19 cellular contexts compared by ENCODE assay signal in the genomic region with DNA sequence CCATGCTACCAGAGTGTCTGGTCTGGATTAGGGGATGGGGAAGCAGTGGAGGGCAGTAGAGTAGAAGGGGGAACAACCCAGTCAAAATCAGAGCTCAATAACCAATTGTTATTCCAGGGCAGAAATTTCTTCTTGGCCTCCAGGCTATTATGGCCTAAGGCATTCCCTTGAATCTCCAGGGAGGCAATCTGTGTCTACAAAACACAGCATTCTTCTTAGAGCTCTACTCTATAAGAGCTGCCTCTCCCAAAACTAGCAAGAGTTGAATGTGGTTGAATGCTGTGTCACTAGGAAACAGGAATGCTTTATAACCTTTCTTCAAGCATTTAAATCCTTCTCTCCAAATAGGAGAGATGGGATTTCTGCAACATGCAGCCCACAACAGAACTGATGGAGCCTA.
DNase-seq lines count a peak whose midpoint lies in the region; TF ChIP-seq lines count a peak whose summit lies in the region.
"Had no signal": no experiment of that assay in that cellular context is flagged by ENCODE, and none has a peak within 500 bp of the region (broad histone marks: within the 10 kb centered on the region; RNA-seq: fewer than 3 reads in every experiment).

No MANE protein-coding gene starts in this region.

- no peak for TF ChIP-seq POLR2A in Peyer's patch (IDR thresholded peaks at IDR 0.05)

- H4K91ac ChIP-seq in trophoblast cell (ENCODE audit: low read depth, low read length), result peak overlapping the region; percentile 20

- H3K9ac ChIP-seq in adipocyte (ENCODE audit: low read length) (no peak overlapping the region), trophoblast cell (ENCODE audit: low read length) (no peak overlapping the region)

- TF ChIP-seq CTCF in Peyer's patch (IDR thresholded peaks at IDR 0.05), result no peak
- TF ChIP-seq CTCF in ascending aorta (IDR thresholded peaks at IDR 0.05), result no peak

- intact Hi-C loops in ascending aorta (cut with DNase I), result no loop called here

- H2AFZ ChIP-seq in trophoblast cell (ENCODE audit: insufficient read depth, low read length, poor library complexity), result no peak overlapping the region

- DNase-seq in AG08395 (ENCODE audit: low spot score) (peak; percentile 15), adipocyte (ENCODE audit: low read depth) (peak; percentile 42), fibroblast of gingiva (ENCODE audit: low read depth) (peak; percentile 30), trophoblast cell (peak; percentile 34 to 87), Peyer's patch (no peak), ascending aorta (ENCODE audit: low spot score in 2 of 2) (no peak), mesenteric fat pad (ENCODE audit: low spot score) (no peak), NCI-H2107 (lab: John Stamatoyannopoulos, UW) (no peak)
- DNase-seq: AML-193; Caco-2; DMS53; H9; NCI-H187; NCI-H2171; NCI-H446; NCI-H69; NK-92 treated with Interleukin-12 subunit alpha and Interleukin-12 subunit beta, amount 100 ng/mL, for 24 hours; SIG-M5 had no signal

- no peak overlapping the region for H3K23ac ChIP-seq in trophoblast cell (ENCODE audit: low read length)

- H2BK5ac ChIP-seq in trophoblast cell (ENCODE audit: low read depth, low read length, poor library complexity), result no peak overlapping the region

- H3K27ac ChIP-seq in trophoblast cell (ENCODE audit: low read depth, low read length) (no peak overlapping the region), Peyer's patch (no peak overlapping the region), ascending aorta (no peak overlapping the region)
- H3K27ac ChIP-seq: HL-60 had no signal

- no peak overlapping the region for H2AK5ac ChIP-seq in trophoblast cell (ENCODE audit: low read length)

- H3K27me3 ChIP-seq in adipocyte (replicated peaks; ENCODE audit: control insufficient read depth, insufficient read depth, low read length) (peaks cover 5% of the 10 kb centered on the region), trophoblast cell (ENCODE audit: insufficient read depth, low read length) (no peaks in the 10 kb centered on the region), Peyer's patch (no peaks in the 10 kb centered on the region), ascending aorta (no peaks in the 10 kb centered on the region)

- H3K36me3 ChIP-seq in adipocyte (ENCODE audit: control insufficient read depth, insufficient read depth, low read length, severe bottlenecking), result no peaks in the 10 kb centered on the region
- H3K36me3 ChIP-seq in trophoblast cell (ENCODE audit: control insufficient read depth in 1 of 2, insufficient read depth in 2 of 2, low read length in 2 of 2), result no peaks in the 10 kb centered on the region
- H3K36me3 ChIP-seq in Peyer's patch, result no peaks in the 10 kb centered on the region
- H3K36me3 ChIP-seq in ascending aorta, result no peaks in the 10 kb centered on the region

- H4K8ac ChIP-seq in trophoblast cell (ENCODE audit: low read depth, low read length), result no peak overlapping the region

- H3K4me2 ChIP-seq in trophoblast cell (ENCODE audit: low read length), result no peak overlapping the region

- H2BK120ac ChIP-seq in trophoblast cell (ENCODE audit: insufficient read depth, low read length, poor library complexity), result no peak overlapping the region

- H3K79me1 ChIP-seq in trophoblast cell (ENCODE audit: low read length), result peaks cover 3% of the 10 kb centered on the region

- no peaks in the 10 kb centered on the region for H3K79me2 ChIP-seq in trophoblast cell (ENCODE audit: control insufficient read depth, insufficient read depth, low read length, poor library complexity)

- H3K4ac ChIP-seq in trophoblast cell (ENCODE audit: low read depth, low read length), result no peak overlapping the region

- H3K4me1 ChIP-seq in adipocyte (ENCODE audit: control insufficient read depth, insufficient read depth, low read length), result peaks cover 24% of the 10 kb centered on the region
- H3K4me1 ChIP-seq in trophoblast cell (ENCODE audit: control insufficient read depth in 1 of 2, insufficient read depth in 2 of 2, low read length in 2 of 2), result peaks cover 6 to 13% of the 10 kb centered on the region in 2 experiments
- H3K4me1 ChIP-seq in Peyer's patch, result peaks cover 0 to 10% (median 0%) of the 10 kb centered on the region in 4 donors
- no peaks in the 10 kb centered on the region for H3K4me1 ChIP-seq in ascending aorta
- H3K4me1 ChIP-seq: Caco-2 had no signal

- H4K12ac ChIP-seq in trophoblast cell (ENCODE audit: low read depth, low read length), result no peak overlapping the region

- no peaks in the 10 kb centered on the region for H3K9me3 ChIP-seq in adipocyte (ENCODE audit: control insufficient read depth, low read length)
- H3K9me3 ChIP-seq in trophoblast cell (ENCODE audit: insufficient read depth, low read depth, low read length), result no peaks in the 10 kb centered on the region
- no peaks in the 10 kb centered on the region for H3K9me3 ChIP-seq in Peyer's patch
- H3K9me3 ChIP-seq in ascending aorta, result no peaks in the 10 kb centered on the region
- H3K9me3 ChIP-seq: Caco-2 had no signal

- no peak overlapping the region for H2BK12ac ChIP-seq in trophoblast cell (ENCODE audit: low read length)

- no peak overlapping the region for H3K14ac ChIP-seq in trophoblast cell (ENCODE audit: low read length)

- no peak overlapping the region for H3K18ac ChIP-seq in trophoblast cell (ENCODE audit: low read length)

- H3K4me3 ChIP-seq in adipocyte (ENCODE audit: low read length) (no peak overlapping the region), trophoblast cell (ENCODE audit: low read depth, low read length) (no peak overlapping the region), Peyer's patch (no peak overlapping the region), ascending aorta (no peak overlapping the region)

Comparison
In these comparisons a context has a peak if more than half of its experiments do, and no peak if none do; other contexts are left out.
1. DNase-seq: peak in AG08395 (single experiment), adipocyte (single experiment), fibroblast of gingiva (single experiment) and trophoblast cell (2 of 2); none in Peyer's patch (0 of 3), ascending aorta (0 of 2), mesenteric fat pad (single experiment) and NCI-H2107 (single experiment).